ENCODE assay signal across 11 cellular contexts in genomic region chr12:12432373-12432772, GRCh38.
DNase-seq lines count a peak whose midpoint lies in the region; ATAC-seq and TF ChIP-seq lines count a peak whose summit lies in the region.
"Had no signal": no experiment of that assay in that cellular context is flagged by ENCODE, and none has a peak within 500 bp of the region (broad histone marks: within the 10 kb centered on the region; RNA-seq: fewer than 3 reads in every experiment).

No MANE protein-coding gene starts in this region.

- H3K36me3 Mint-ChIP-seq in activated naive CD4-positive, alpha-beta T cell treated with anti-CD3 and anti-CD28 coated beads, Interleukin-2, amount 10 ng/mL, durations not matched to agents 7 days and 5 days = peaks cover 24% of the 10 kb centered on the region
- peaks cover 11 to 27% of the 10 kb centered on the region in 2 donors for H3K36me3 Mint-ChIP-seq in activated naive CD4-positive, alpha-beta T cell treated with anti-CD3 and anti-CD28 coated beads, Interleukin-2, amount 50 U/mL, for 72 hours
- H3K36me3 Mint-ChIP-seq in T-helper 17 cell (ENCODE audit: low read depth) = peaks cover 1% of the 10 kb centered on the region

- H3K27me3 Mint-ChIP-seq in activated naive CD4-positive, alpha-beta T cell treated with anti-CD3 and anti-CD28 coated beads, Interleukin-2, amount 10 ng/mL, durations not matched to agents 7 days and 5 days = no peaks in the 10 kb centered on the region
- no peaks in the 10 kb centered on the region for H3K27me3 Mint-ChIP-seq in T-helper 17 cell
- H3K27me3 Mint-ChIP-seq: activated naive CD8-positive, alpha-beta T cell had no signal

- H3K27ac Mint-ChIP-seq in activated naive CD4-positive, alpha-beta T cell treated with anti-CD3 and anti-CD28 coated beads, Interleukin-2, amount 10 ng/mL, durations not matched to agents 7 days and 5 days = peak overlapping the region; percentile 12
- H3K27ac Mint-ChIP-seq in activated naive CD4-positive, alpha-beta T cell treated with anti-CD3 and anti-CD28 coated beads, Interleukin-2, amount 50 U/mL, for 72 hours = peak overlapping the region in 1 of 2 donors; percentile 67
- peak overlapping the region; percentile 94 for H3K27ac Mint-ChIP-seq in T-helper 17 cell
- H3K27ac Mint-ChIP-seq: activated naive CD8-positive, alpha-beta T cell had no signal

- H4K20me1 ChIP-seq in OCI-LY7 (ENCODE audit: insufficient read depth, low read length) = no peaks in the 10 kb centered on the region; the same call in 1 of the 2 replicates

- H3K27me3 ChIP-seq in thyroid gland = no peaks in the 10 kb centered on the region

- CTCF ChIA-PET in activated naive CD4-positive, alpha-beta T cell treated with anti-CD3 and anti-CD28 coated beads, Interleukin-2, amount 10 ng/mL, durations not matched to agents 7 days and 5 days (lab: Charles Lee) = interaction anchor here (0.5 kb wide), 1 partner anchor 10 kb away, joined by 3 read pairs; no protein-coding TSS in a partner anchor
- CTCF ChIA-PET in OCI-LY7 (lab: Charles Lee; ENCODE audit: unreplicated experiment) = no interaction called here

- no peaks in the 10 kb centered on the region for H3K79me2 ChIP-seq in OCI-LY7 (ENCODE audit: insufficient read depth, low read depth, low read length)

- no peak for ATAC-seq in activated naive CD4-positive, alpha-beta T cell treated with anti-CD3 and anti-CD28 coated beads, Interleukin-2, amount 50 U/mL, for 72 hours
- ATAC-seq in T-helper 17 cell (no peak), HG02642 (IDR thresholded peaks at IDR 0.05; ENCODE audit: poor library complexity, unreplicated experiment) (no peak)

- H3K4me2 ChIP-seq in OCI-LY7 (ENCODE audit: low read length) = no peak overlapping the region

- no peak overlapping the region for H2AFZ ChIP-seq in OCI-LY7 (ENCODE audit: low read length)

- H3K27ac ChIP-seq in thyroid gland (peak overlapping the region; percentile 50 to 69 (median 53)), OCI-LY7 (ENCODE audit: low read depth, low read length, poor library complexity, severe bottlenecking) (no peak overlapping the region)

- peaks cover 4% of the 10 kb centered on the region for H3K4me1 Mint-ChIP-seq in activated naive CD4-positive, alpha-beta T cell treated with anti-CD3 and anti-CD28 coated beads, Interleukin-2, amount 10 ng/mL, durations not matched to agents 7 days and 5 days
- peaks cover 38% of the 10 kb centered on the region for H3K4me1 Mint-ChIP-seq in T-helper 17 cell

- peaks cover 7% of the 10 kb centered on the region for H3K9me3 Mint-ChIP-seq in activated naive CD4-positive, alpha-beta T cell treated with anti-CD3 and anti-CD28 coated beads, Interleukin-2, amount 10 ng/mL, durations not matched to agents 7 days and 5 days
- H3K9me3 Mint-ChIP-seq in activated naive CD4-positive, alpha-beta T cell treated with anti-CD3 and anti-CD28 coated beads, Interleukin-2, amount 50 U/mL, for 72 hours = peaks cover 6% of the 10 kb centered on the region in 2 donors

- intact Hi-C loops in thyroid gland (cut with DNase I) = no loop called here
- intact Hi-C loops in OCI-LY7 (cut with micrococcal nuclease; ENCODE audit: unreplicated experiment) = no loop called here

- no peaks in the 10 kb centered on the region for H3K9me2 ChIP-seq in OCI-LY7 (ENCODE audit: insufficient read depth, low read length)

- H3K9me3 ChIP-seq in T-helper 17 cell (ENCODE audit: control insufficient read depth, low read length, poor library complexity, severe bottlenecking) (no peaks in the 10 kb centered on the region), thyroid gland (no peaks in the 10 kb centered on the region), OCI-LY7 (ENCODE audit: low read length) (no peaks in the 10 kb centered on the region)

- H3K4me3 ChIP-seq in fibroblast of pulmonary artery (replicated peaks; ENCODE audit: low read depth, low read length) (no peak overlapping the region), thyroid gland (replicated peaks in 1 of 3) (no peak overlapping the region), OCI-LY7 (ENCODE audit: low read depth, low read length, poor library complexity, severe bottlenecking) (no peak overlapping the region)

- no TSS peak for BruUV-seq in OCI-LY7 (replicated peaks; lab: Mats Ljungman, UMichigan)

- no peak for TF ChIP-seq POLR2A in thyroid gland (IDR thresholded peaks at IDR 0.05)

- no peak overlapping the region for H3K4me3 Mint-ChIP-seq in activated naive CD4-positive, alpha-beta T cell treated with anti-CD3 and anti-CD28 coated beads, Interleukin-2, amount 10 ng/mL, durations not matched to agents 7 days and 5 days
- peak overlapping the region; percentile 31 for H3K4me3 Mint-ChIP-seq in T-helper 17 cell
- H3K4me3 Mint-ChIP-seq: activated naive CD8-positive, alpha-beta T cell had no signal

- H3K4me1 ChIP-seq in thyroid gland (peaks cover 35 to 40% of the 10 kb centered on the region in 2 donors), OCI-LY7 (ENCODE audit: insufficient read depth, low read length, poor library complexity, severe bottlenecking) (no peaks in the 10 kb centered on the region)

- no peak for DNase-seq in activated naive CD4-positive, alpha-beta T cell treated with anti-CD3 and anti-CD28 coated beads, Interleukin-2, amount 10 ng/mL, durations not matched to agents 7 days and 5 days
- no peak for DNase-seq in activated naive CD4-positive, alpha-beta T cell treated with anti-CD3 and anti-CD28 coated beads, Interleukin-2, amount 50 U/mL, for 72 hours (ENCODE audit: low spot score in 2 of 2)
- no peak for DNase-seq in T-helper 17 cell
- peak; percentile 77 for DNase-seq in fibroblast of pulmonary artery (ENCODE audit: low read depth)
- peak in 1 of 2 donors; percentile 8 for DNase-seq in thyroid gland
- DNase-seq in amniotic stem cell (lab: John Stamatoyannopoulos, UW) = no peak
- no peak for DNase-seq in OCI-LY7 (ENCODE audit: low spot score)
- DNase-seq: hypothalamus, NCI-H526 had no signal

- POLR2A ChIA-PET in OCI-LY7 (lab: Charles Lee) = no interaction called here

- no peak for TF ChIP-seq CTCF in fibroblast of pulmonary artery (IDR thresholded peaks at IDR 0.05; ENCODE audit: low read length, missing control alignments)
- no peak for TF ChIP-seq CTCF in thyroid gland (IDR thresholded peaks at IDR 0.05)
- TF ChIP-seq CTCF in OCI-LY7 (conservative IDR thresholded peaks at IDR 0.05; ENCODE audit: low read length) = no peak

- no peaks in the 10 kb centered on the region for H3K36me3 ChIP-seq in thyroid gland
- H3K36me3 ChIP-seq in OCI-LY7 (ENCODE audit: insufficient read depth, low read length) = peaks cover 13% of the 10 kb centered on the region
